Comparison of ENCODE assay signal across 20 cellular contexts in the genomic region with DNA sequence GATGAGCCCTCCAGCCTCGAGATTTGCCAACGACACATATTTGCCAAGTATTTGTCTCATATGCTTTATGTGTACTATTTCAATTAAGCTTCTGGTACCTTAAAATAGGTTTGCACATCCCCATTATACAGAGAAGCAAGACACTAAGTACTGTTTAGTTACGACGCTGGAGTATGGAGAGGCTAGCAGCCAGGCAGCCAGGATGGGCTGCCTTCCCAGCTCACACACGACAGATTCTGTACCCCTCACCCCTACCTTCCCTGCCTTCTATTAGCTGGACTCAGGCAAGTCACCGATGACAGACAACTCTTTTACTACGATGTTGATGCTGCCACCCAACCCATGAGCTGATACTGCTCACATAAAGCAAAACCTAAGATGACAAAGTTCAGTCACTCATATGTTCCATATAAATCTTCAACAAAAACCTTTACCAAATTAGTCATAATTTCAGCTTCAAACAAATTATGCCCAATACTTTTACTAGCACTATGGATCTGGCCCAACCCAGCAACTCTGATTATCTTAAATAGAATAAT. TPM values are rescaled to one million over a fixed set of nuclear protein-coding genes. Genes with fewer than 3 reads are reported as not detected.
DNase-seq lines count a peak whose midpoint lies in the region; ATAC-seq and TF ChIP-seq lines count a peak whose summit lies in the region.
"Had no signal": no experiment of that assay in that cellular context is flagged by ENCODE, and none has a peak within 500 bp of the region (broad histone marks: within the 10 kb centered on the region; RNA-seq: fewer than 3 reads in every experiment).

No MANE protein-coding gene starts in this region.

- POLR2A ChIA-PET in HEK293 (lab: Yijun Ruan, JAX), result no interaction called here

- H3K4me1 ChIP-seq in HEK293 (ENCODE audit: control insufficient read depth, insufficient read depth, low read length) (no peaks in the 10 kb centered on the region), prostate gland (replicated peaks) (no peaks in the 10 kb centered on the region)

- intact Hi-C loops in prostate gland (cut with DNase I), result no loop called here

- H3K27me3 ChIP-seq in prostate gland (replicated peaks; ENCODE audit: insufficient read depth), result no peaks in the 10 kb centered on the region

- H3K36me3 Mint-ChIP-seq in activated naive CD4-positive, alpha-beta T cell treated with anti-CD3 and anti-CD28 coated beads, Interleukin-2, amount 50 U/mL, for 72 hours, result peaks cover 16 to 18% of the 10 kb centered on the region in 2 donors
- H3K36me3 Mint-ChIP-seq in activated T-helper 17 cell treated with anti-CD3 and anti-CD28 coated beads, Interleukin-2, amount 50 U/mL, for 72 hours (ENCODE audit: low read depth), result peaks cover 100% of the 10 kb centered on the region
- peaks cover 41 to 45% of the 10 kb centered on the region in 2 donors for H3K36me3 Mint-ChIP-seq in stimulated activated naive B cell treated with anti-CD40 and anti-IgM and Interleukin-4, amounts not matched to agents 10 μg/mL and 1 μg/mL and 100 μg/mL, for 72 hours

- CTCF ChIA-PET in HEK293 (lab: Yijun Ruan, JAX), result no interaction called here

- no peak for TF ChIP-seq POLR2A in prostate gland (IDR thresholded peaks at IDR 0.05)

- 69% methylated on average over 7 of the region's 7 CpGs for WGBS in prostate gland

- no peak overlapping the region for H3K4me3 Mint-ChIP-seq in activated T-helper 17 cell treated with anti-CD3 and anti-CD28 coated beads, Interleukin-2, amount 50 U/mL, for 72 hours
- no peak overlapping the region for H3K4me3 Mint-ChIP-seq in stimulated activated naive B cell treated with anti-CD40 and anti-IgM and Interleukin-4, amounts not matched to agents 10 μg/mL and 1 μg/mL and 100 μg/mL, for 72 hours

- no peaks in the 10 kb centered on the region for H3K27me3 Mint-ChIP-seq in activated T-helper 17 cell treated with anti-CD3 and anti-CD28 coated beads, Interleukin-2, amount 50 U/mL, for 72 hours
- H3K27me3 Mint-ChIP-seq in stimulated activated naive B cell treated with anti-CD40 and anti-IgM and Interleukin-4, amounts not matched to agents 10 μg/mL and 1 μg/mL and 100 μg/mL, for 72 hours, result no peaks in the 10 kb centered on the region

- DNase-seq in activated naive CD4-positive, alpha-beta T cell treated with anti-CD3 and anti-CD28 coated beads, Interleukin-2, amount 50 U/mL, for 72 hours (ENCODE audit: low spot score in 2 of 2), result no peak
- no peak for DNase-seq in activated naive CD4-positive, alpha-beta T cell treated with Interleukin-2 at 50 U/mL for 16 hours
- no peak for DNase-seq in stimulated activated naive B cell treated with anti-CD40 and anti-IgM and Interleukin-4, amounts not matched to agents 10 μg/mL and 1 μg/mL and 100 μg/mL, for 72 hours
- DNase-seq in stimulated activated CD4-positive, alpha-beta T cell treated with anti-CD3 and anti-CD28 coated beads, Interleukin-4, amount 100 ng/mL, for 24 hours, result no peak
- no peak for DNase-seq in NCI-H2171 treated with DMSO at 0.1 percent for 48 hours (lab: John Stamatoyannopoulos, UW)
- no peak for DNase-seq in prostate gland (ENCODE audit: low spot score)
- DNase-seq: ACHN, C1 segment of cervical spinal cord, DND-41, KG1, NCI-H1105 treated with DMSO at 0.1 percent for 48 hours, NCI-H187, NCI-H2107, NCI-H2227 treated with DMSO at 0.1 percent for 48 hours, NCI-H510A treated with DMSO at 0.1 percent for 48 hours, NCI-H774, SHP77 treated with DMSO at 0.1 percent for 48 hours had no signal

- H3K36me3 ChIP-seq in HEK293 (ENCODE audit: control insufficient read depth in 2 of 2, insufficient read depth in 1 of 2, low read length in 2 of 2) (peaks cover 35 to 86% of the 10 kb centered on the region in 2 experiments), prostate gland (peaks cover 0 to 3% of the 10 kb centered on the region in 2 donors)

- TF ChIP-seq CTCF in HEK293 (tag by site-specific recombination; IDR thresholded peaks at IDR 0.05), result no peak
- no peak for TF ChIP-seq CTCF in prostate gland (IDR thresholded peaks at IDR 0.05)

- H3K4me3 ChIP-seq in HEK293 (ENCODE audit: low read depth, low read length) (no peak overlapping the region), prostate gland (no peak overlapping the region)

- ATAC-seq in activated naive CD4-positive, alpha-beta T cell treated with anti-CD3 and anti-CD28 coated beads, Interleukin-2, amount 50 U/mL, for 72 hours, result peak; percentile 66 to 71
- peak; percentile 54 for ATAC-seq in activated T-helper 17 cell treated with anti-CD3 and anti-CD28 coated beads, Interleukin-2, amount 50 U/mL, for 72 hours (replicated peaks)
- no peak for ATAC-seq in stimulated activated naive B cell treated with anti-CD40 and anti-IgM and Interleukin-4, amounts not matched to agents 10 μg/mL and 1 μg/mL and 100 μg/mL, for 72 hours (replicated peaks)
- ATAC-seq: HepG2 had no signal

- H3K27ac ChIP-seq in HEK293 (ENCODE audit: extremely low read depth, low read depth, low read length) (no peak overlapping the region), prostate gland (no peak overlapping the region)

- no peaks in the 10 kb centered on the region for H3K9me3 ChIP-seq in HEK293 (ENCODE audit: control insufficient read depth, insufficient read depth, low read depth, low read length)
- H3K9me3 ChIP-seq in prostate gland, result no peaks in the 10 kb centered on the region

- H3K4me1 Mint-ChIP-seq in activated T-helper 17 cell treated with anti-CD3 and anti-CD28 coated beads, Interleukin-2, amount 50 U/mL, for 72 hours, result peaks cover 35% of the 10 kb centered on the region
- H3K4me1 Mint-ChIP-seq in stimulated activated naive B cell treated with anti-CD40 and anti-IgM and Interleukin-4, amounts not matched to agents 10 μg/mL and 1 μg/mL and 100 μg/mL, for 72 hours, result peaks cover 7 to 22% of the 10 kb centered on the region in 2 donors

- no peaks in the 10 kb centered on the region for H3K9me3 Mint-ChIP-seq in activated naive CD4-positive, alpha-beta T cell treated with anti-CD3 and anti-CD28 coated beads, Interleukin-2, amount 50 U/mL, for 72 hours
- H3K9me3 Mint-ChIP-seq in activated T-helper 17 cell treated with anti-CD3 and anti-CD28 coated beads, Interleukin-2, amount 50 U/mL, for 72 hours, result no peaks in the 10 kb centered on the region
- no peaks in the 10 kb centered on the region for H3K9me3 Mint-ChIP-seq in stimulated activated naive B cell treated with anti-CD40 and anti-IgM and Interleukin-4, amounts not matched to agents 10 μg/mL and 1 μg/mL and 100 μg/mL, for 72 hours

- H3K27ac Mint-ChIP-seq in activated naive CD4-positive, alpha-beta T cell treated with anti-CD3 and anti-CD28 coated beads, Interleukin-2, amount 50 U/mL, for 72 hours, result peak overlapping the region in 1 of 2 donors; percentile 21
- peak overlapping the region; percentile 5 for H3K27ac Mint-ChIP-seq in activated T-helper 17 cell treated with anti-CD3 and anti-CD28 coated beads, Interleukin-2, amount 50 U/mL, for 72 hours
- H3K27ac Mint-ChIP-seq in stimulated activated naive B cell treated with anti-CD40 and anti-IgM and Interleukin-4, amounts not matched to agents 10 μg/mL and 1 μg/mL and 100 μg/mL, for 72 hours, result peak overlapping the region; percentile 31

TF ChIP-seq in HEK293, 187 proteins besides CTCF, POLR2A, EP300 and RAD21:
- TF ChIP-seq, protein P1, sequence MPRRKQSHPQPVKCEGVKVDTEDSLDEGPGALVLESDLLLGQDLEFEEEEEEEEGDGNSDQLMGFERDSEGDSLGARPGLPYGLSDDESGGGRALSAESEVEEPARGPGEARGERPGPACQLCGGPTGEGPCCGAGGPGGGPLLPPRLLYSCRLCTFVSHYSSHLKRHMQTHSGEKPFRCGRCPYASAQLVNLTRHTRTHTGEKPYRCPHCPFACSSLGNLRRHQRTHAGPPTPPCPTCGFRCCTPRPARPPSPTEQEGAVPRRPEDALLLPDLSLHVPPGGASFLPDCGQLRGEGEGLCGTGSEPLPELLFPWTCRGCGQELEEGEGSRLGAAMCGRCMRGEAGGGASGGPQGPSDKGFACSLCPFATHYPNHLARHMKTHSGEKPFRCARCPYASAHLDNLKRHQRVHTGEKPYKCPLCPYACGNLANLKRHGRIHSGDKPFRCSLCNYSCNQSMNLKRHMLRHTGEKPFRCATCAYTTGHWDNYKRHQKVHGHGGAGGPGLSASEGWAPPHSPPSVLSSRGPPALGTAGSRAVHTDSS (tag by site-specific recombination; IDR thresholded peaks at IDR 0.05), result peak; percentile 58
- TF ChIP-seq, protein P2, sequence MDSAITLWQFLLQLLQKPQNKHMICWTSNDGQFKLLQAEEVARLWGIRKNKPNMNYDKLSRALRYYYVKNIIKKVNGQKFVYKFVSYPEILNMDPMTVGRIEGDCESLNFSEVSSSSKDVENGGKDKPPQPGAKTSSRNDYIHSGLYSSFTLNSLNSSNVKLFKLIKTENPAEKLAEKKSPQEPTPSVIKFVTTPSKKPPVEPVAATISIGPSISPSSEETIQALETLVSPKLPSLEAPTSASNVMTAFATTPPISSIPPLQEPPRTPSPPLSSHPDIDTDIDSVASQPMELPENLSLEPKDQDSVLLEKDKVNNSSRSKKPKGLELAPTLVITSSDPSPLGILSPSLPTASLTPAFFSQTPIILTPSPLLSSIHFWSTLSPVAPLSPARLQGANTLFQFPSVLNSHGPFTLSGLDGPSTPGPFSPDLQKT (IDR thresholded peaks at IDR 0.05; ENCODE audit: borderline replicate concordance, low read depth, low read length), result no peak

RNA-seq across cellular contexts. Expression of gene PDIA6, which starts 17.0 kb away (rescaled TPM):
- total RNA-seq in activated naive CD4-positive, alpha-beta T cell treated with anti-CD3 and anti-CD28 coated beads, Interleukin-2, amount 50 U/mL, for 72 hours, result 100 to 1,000 TPM; 110 to 133 TPM
- 100 to 1,000 TPM; 129 to 206 TPM for total RNA-seq in activated T-helper 17 cell treated with anti-CD3 and anti-CD28 coated beads, Interleukin-2, amount 50 U/mL, for 72 hours
- total RNA-seq in prostate gland, result 100 to 1,000 TPM; 109 to 213 TPM

Comparison
In these comparisons a context has a peak if more than half of its experiments do, and no peak if none do; other contexts are left out.
1. ATAC-seq: peak in activated naive CD4-positive, alpha-beta T cell treated with anti-CD3 and anti-CD28 coated beads, Interleukin-2, amount 50 U/mL, for 72 hours (2 of 2) and activated T-helper 17 cell treated with anti-CD3 and anti-CD28 coated beads, Interleukin-2, amount 50 U/mL, for 72 hours (single experiment); none in stimulated activated naive B cell treated with anti-CD40 and anti-IgM and Interleukin-4, amounts not matched to agents 10 μg/mL and 1 μg/mL and 100 μg/mL, for 72 hours (0 of 2).